11 cellular contexts compared by ENCODE assay signal in genomic region chr1:54857741-54858665, GRCh38. TPM values are rescaled to one million over a fixed set of nuclear protein-coding genes. Genes with fewer than 3 reads are reported as not detected.
DNase-seq lines count a peak whose midpoint lies in the region; ATAC-seq and TF ChIP-seq lines count a peak whose summit lies in the region.
"Had no signal": no experiment of that assay in that cellular context is flagged by ENCODE, and none has a peak within 500 bp of the region (broad histone marks: within the 10 kb centered on the region; RNA-seq: fewer than 3 reads in every experiment).

No MANE protein-coding gene starts in this region.

- TF ChIP-seq CTCF in nephron progenitor cell (IDR thresholded peaks at IDR 0.05): no peak

- no peak overlapping the region for H3K4me3 ChIP-seq in BLaER1 treated with 17β-estradiol and CSF1 and Interleukin-3, amounts not matched to agents 10 nM and 100 nM
- H3K4me3 ChIP-seq: dorsolateral prefrontal cortex had no signal

- H3K36me3 Mint-ChIP-seq in nephron progenitor cell (ENCODE audit: low read depth): peaks cover 71% of the 10 kb centered on the region

- H3K9me3 Mint-ChIP-seq in nephron progenitor cell: no peaks in the 10 kb centered on the region

- H3K4me2 ChIP-seq in BLaER1 treated with 17β-estradiol and CSF1 and Interleukin-3, amounts not matched to agents 10 nM and 100 nM: peak overlapping the region in 9 of 11 experiments; percentile 21 to 88 (median 55); a peak in 15 of 22 replicates

- no peaks in the 10 kb centered on the region for H3K9me3 ChIP-seq in BLaER1 treated with 17β-estradiol and CSF1 and Interleukin-3, amounts not matched to agents 10 nM and 100 nM (replicated peaks in 1 of 11)

- H3K36me3 ChIP-seq in BLaER1 treated with 17β-estradiol and CSF1 and Interleukin-3, amounts not matched to agents 10 nM and 100 nM: no peaks in the 10 kb centered on the region

- H4K20me1 ChIP-seq in BLaER1 treated with 17β-estradiol and CSF1 and Interleukin-3, amounts not matched to agents 10 nM and 100 nM: no peaks in the 10 kb centered on the region

- peak overlapping the region in 4 of 11 experiments; percentile 0 to 68 (median 26); a peak in 2 of 22 replicates for H3K27ac ChIP-seq in BLaER1 treated with 17β-estradiol and CSF1 and Interleukin-3, amounts not matched to agents 10 nM and 100 nM

- H3K27ac Mint-ChIP-seq in nephron progenitor cell: peak overlapping the region; percentile 70

- ATAC-seq in esophagus mucosa (peak; percentile 72), HG03097 (IDR thresholded peaks at IDR 0.05; ENCODE audit: low FRiP score, unreplicated experiment) (no peak), HG02840 (IDR thresholded peaks at IDR 0.05; ENCODE audit: low FRiP score, unreplicated experiment) (no peak), HG02852 (IDR thresholded peaks at IDR 0.05; ENCODE audit: unreplicated experiment) (no peak)
- ATAC-seq: activated CD4-positive, CD25-positive, alpha-beta regulatory T cell treated with anti-CD3 and anti-CD28 coated beads, Interleukin-2, amount 50 U/mL, for 24 hours had no signal

- DNase-seq in NCI-H226 (peak; percentile 87), nephron progenitor cell (no peak), foreskin melanocyte (no peak)
- DNase-seq: activated effector memory CD4-positive, alpha-beta T cell treated with anti-CD3 and anti-CD28 coated beads, Interleukin-2, amount 50 U/mL, for 16 hours; dorsolateral prefrontal cortex had no signal

- H3K4me1 Mint-ChIP-seq in nephron progenitor cell: peaks cover 34% of the 10 kb centered on the region

- H3K9ac ChIP-seq in BLaER1 treated with 17β-estradiol and CSF1 and Interleukin-3, amounts not matched to agents 10 nM and 100 nM: no peak overlapping the region

- H3K4me1 ChIP-seq in BLaER1 treated with 17β-estradiol and CSF1 and Interleukin-3, amounts not matched to agents 10 nM and 100 nM: peaks cover 22 to 67% (median 55%) of the 10 kb centered on the region in 10 experiments

- no peaks in the 10 kb centered on the region for H3K27me3 Mint-ChIP-seq in nephron progenitor cell (ENCODE audit: low read depth, poor library complexity)

- H3K27me3 ChIP-seq in BLaER1 treated with 17β-estradiol and CSF1 and Interleukin-3, amounts not matched to agents 10 nM and 100 nM: no peaks in the 10 kb centered on the region
- H3K27me3 ChIP-seq: dorsolateral prefrontal cortex had no signal

- H3K4me3 Mint-ChIP-seq in nephron progenitor cell: no peak overlapping the region

RNA-seq across cellular contexts. Expression of gene DHCR24, which starts 29.0 kb away (rescaled TPM):
- total RNA-seq in esophagus mucosa: 530 TPM

RNA-seq across cellular contexts. Expression of gene TTC22, which starts 56.9 kb away (rescaled TPM):
- total RNA-seq in esophagus mucosa: 113 TPM
